Comparison of ENCODE assay signal across 22 cellular contexts in the genomic region with DNA sequence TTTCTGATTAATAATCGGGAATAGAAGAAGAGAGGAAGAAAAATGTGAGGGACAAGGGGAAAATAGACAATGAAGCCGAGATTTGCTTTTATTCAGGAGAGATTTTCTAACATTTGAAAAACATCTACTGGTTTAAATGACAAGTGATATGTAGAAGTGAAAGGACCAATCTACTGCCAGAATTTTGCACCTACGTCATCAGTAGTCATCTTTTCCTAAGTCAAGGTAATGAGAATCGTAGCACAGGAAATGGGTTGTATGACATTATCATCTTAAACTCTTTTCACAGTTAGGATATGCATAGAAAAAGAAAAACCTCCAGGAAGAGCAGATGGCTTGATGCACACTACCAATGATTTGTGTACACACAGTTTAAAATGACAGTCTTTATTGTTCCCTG. TPM values are rescaled to one million over a fixed set of nuclear protein-coding genes. Genes with fewer than 3 reads are reported as not detected.
A peak's percentile ranks its signal among the peaks of the same experiment; 100 is the strongest.
DNase-seq lines count a peak whose midpoint lies in the region; ATAC-seq, FAIRE-seq and TF ChIP-seq lines count a peak whose summit lies in the region.
"Had no signal": no experiment of that assay in that cellular context is flagged by ENCODE, and none has a peak within 500 bp of the region (broad histone marks: within the 10 kb centered on the region; RNA-seq: fewer than 3 reads in every experiment).

No MANE protein-coding gene starts in this region.

- TF ChIP-seq RAD21 in HepG2 (CRISPR knock-in tag; IDR thresholded peaks at IDR 0.05), result no peak

- TF ChIP-seq POLR2A in HepG2 (IDR thresholded peaks at IDR 0.05; ENCODE audit: insufficient read depth in 1 of 2, low read depth in 2 of 2, low read length in 2 of 2) (no peak), right lobe of liver (IDR thresholded peaks at IDR 0.05) (no peak)

- H3K9ac ChIP-seq in HepG2 (ENCODE audit: insufficient read depth, low read depth, low read length), result no peak overlapping the region
- H3K9ac ChIP-seq: BLaER1, KMS-11 had no signal

- TF ChIP-seq CTCF in HepG2 (CRISPR knock-in tag; IDR thresholded peaks at IDR 0.05) (no peak), right lobe of liver (IDR thresholded peaks at IDR 0.05) (no peak)

- no peak overlapping the region for H2AFZ ChIP-seq in HepG2 (ENCODE audit: low read length)

- BruUV-seq in HepG2 (replicated peaks; lab: Mats Ljungman, UMichigan), result no TSS peak

- no peaks in the 10 kb centered on the region for H3K27me3 ChIP-seq in HepG2 (ENCODE audit: control insufficient read depth in 1 of 2, insufficient read depth in 2 of 2, low read length in 2 of 2)
- H3K27me3 ChIP-seq in right lobe of liver, result no peaks in the 10 kb centered on the region
- H3K27me3 ChIP-seq: BLaER1, SJSA1 had no signal

- H3K27ac ChIP-seq in HepG2 (ENCODE audit: extremely low read length, insufficient read depth, low read length), result no peak overlapping the region
- H3K27ac ChIP-seq in right lobe of liver, result no peak overlapping the region
- H3K27ac ChIP-seq: BLaER1, KMS-11, SJSA1 had no signal

- ATAC-seq in HepG2 (no peak), right lobe of liver (no peak), GM18870 (IDR thresholded peaks at IDR 0.05; ENCODE audit: unreplicated experiment) (no peak), GM21529 (IDR thresholded peaks at IDR 0.05; ENCODE audit: unreplicated experiment) (no peak)
- ATAC-seq: Right ventricle myocardium inferior, T-helper 17 cell had no signal

- CTCF ChIA-PET in HepG2 (lab: Yijun Ruan, JAX; ENCODE audit: low intra/inter-chr PET ratio, low total read pairs), result no interaction called here

- H3K4me1 ChIP-seq in HepG2 (ENCODE audit: insufficient read depth, low read length) (no peaks in the 10 kb centered on the region), right lobe of liver (no peaks in the 10 kb centered on the region)
- H3K4me1 ChIP-seq: BLaER1, SJSA1 had no signal

- POLR2A ChIA-PET in HepG2 (lab: Yijun Ruan, JAX), result no interaction called here

- no peak for FAIRE-seq in HepG2 (lab: Jason Lieb, UNC)
- FAIRE-seq: G401.6 had no signal

- DNase-seq in HepG2 (ENCODE audit: low spot score) (no peak), right lobe of liver (no peak), SK-MEL-5 (ENCODE audit: low read depth, low spot score) (peak; percentile 24), AML-193 (lab: John Stamatoyannopoulos, UW) (no peak)
- DNase-seq in Jurkat, Clone E6-1 (ENCODE audit: low read depth, low spot score), result peak; percentile 16
- DNase-seq: CD4-positive, alpha-beta T cell; COR-L47; H7; NCI-H1694 treated with DMSO at 0.1 percent for 48 hours; NCI-H2107; NCI-H2227 treated with DMSO at 0.1 percent for 48 hours; NCI-H510A; NCI-H774; SW 1271; T-helper 17 cell had no signal

- H3K79me2 ChIP-seq in HepG2 (ENCODE audit: insufficient read depth, low read length), result no peaks in the 10 kb centered on the region

- in situ Hi-C loops in HepG2 (cut with HindIII; ENCODE audit: extremely low pct_ligation_motif_present, low pct_unique_long_range_greater_than_20kb) (no loop called here), SK-MEL-5 (cut with HindIII; ENCODE audit: low pct_unique_long_range_greater_than_20kb, low sequenced_read_pairs) (no loop called here)

- WGBS in HepG2 (ENCODE audit: low lambda C conversion rate), result 0% methylated on average over 4 of the region's 4 CpGs
- WGBS in right lobe of liver (ENCODE audit: insufficient coverage, low coverage, low lambda C conversion rate, missing lambda C conversion rate), result 37% methylated on average over 4 of the region's 4 CpGs

- no peak overlapping the region for H3K4me2 ChIP-seq in HepG2 (ENCODE audit: low read depth, low read length)
- H3K4me2 ChIP-seq: BLaER1, KMS-11 had no signal

- no peak overlapping the region for H3K4me3 ChIP-seq in HepG2 (replicated peaks in 1 of 3; ENCODE audit: insufficient read depth in 1 of 3, low read depth in 2 of 3, low read length in 3 of 3)
- H3K4me3 ChIP-seq in right lobe of liver, result no peak overlapping the region
- H3K4me3 ChIP-seq in Jurkat, Clone E6-1 (ENCODE audit: low read length), result no peak overlapping the region
- H3K4me3 ChIP-seq: BLaER1, SJSA1 had no signal

- H3K9me3 ChIP-seq in HepG2 (ENCODE audit: low read length) (no peaks in the 10 kb centered on the region), right lobe of liver (no peaks in the 10 kb centered on the region)
- H3K9me3 ChIP-seq: BLaER1, SJSA1 had no signal

- H3K36me3 ChIP-seq in HepG2 (replicated peaks in 1 of 2; ENCODE audit: control insufficient read depth in 1 of 2, insufficient read depth in 2 of 2, low read length in 2 of 2) (no peaks in the 10 kb centered on the region), right lobe of liver (no peaks in the 10 kb centered on the region)
- H3K36me3 ChIP-seq: BLaER1, SJSA1 had no signal

- TF ChIP-seq EP300 in HepG2 (IDR thresholded peaks at IDR 0.05; ENCODE audit: low read depth in 2 of 2, low read length in 2 of 2) (no peak), HepG2 (CRISPR knock-in tag; IDR thresholded peaks at IDR 0.05; ENCODE audit: borderline replicate concordance) (no peak)

- no peaks in the 10 kb centered on the region for H4K20me1 ChIP-seq in HepG2 (ENCODE audit: insufficient read depth, low read length)
- H4K20me1 ChIP-seq: BLaER1 had no signal

- intact Hi-C loops in HepG2 (cut with micrococcal nuclease; ENCODE audit: unreplicated experiment), result no loop called here
- intact Hi-C loops in right lobe of liver (cut with DNase I), result no loop called here

TF ChIP-seq in HepG2, 621 proteins besides CTCF, POLR2A, EP300 and RAD21:
- peak; percentile 86 for TF ChIP-seq CREB1 (IDR thresholded peaks at IDR 0.05)
- TF ChIP-seq CREB1 (CRISPR knock-in tag; IDR thresholded peaks at IDR 0.05), result no peak
- no peak for TF ChIP-seq YEATS2 (CRISPR knock-in tag; IDR thresholded peaks at IDR 0.05; ENCODE audit: borderline replicate concordance)
- TF ChIP-seq RFX5 (IDR thresholded peaks at IDR 0.05; ENCODE audit: low read depth, low read length), result peak; percentile 51; the same call in 1 of the 2 replicates

RNA-seq across cellular contexts. Expression of a gene that starts 45.3 kb away (rescaled TPM):
- total RNA-seq in HepG2 (2016; rRNA removed; fragmentation: Illumina TruSeq; extraction: Trizol) (93.9 and 101 TPM in 2 replicates), right lobe of liver (10 to 100 TPM; 12.7 to 55.1 (median 29.2) TPM)
- 83.6 and 91.0 TPM in 2 replicates for total RNA-seq in HepG2 (2016; cell fraction: cytosol; rRNA removed; fragmentation: Illumina TruSeq; extraction: Trizol; ENCODE audit: low read depth)
- total RNA-seq in HepG2 (2016; cell fraction: insoluble cytoplasmic fraction; rRNA removed; fragmentation: Illumina TruSeq; extraction: Trizol), result 91.2 and 99.3 TPM in 2 replicates
- 119 and 134 TPM in 2 replicates for total RNA-seq in HepG2 (2016; cell fraction: membrane; rRNA removed; fragmentation: Illumina TruSeq; extraction: Trizol)
- total RNA-seq in HepG2 (2016; cell fraction: nucleus; rRNA removed; fragmentation: Illumina TruSeq; extraction: Trizol), result 31.7 and 38.6 TPM in 2 replicates
- polyA plus RNA-seq in HepG2 (2011; rRNA removed), result 42.2 and 43.7 TPM in 2 replicates
- polyA plus RNA-seq in HepG2 (2011; cell fraction: cytosol; rRNA removed), result 32.2 and 38.9 TPM in 2 replicates
- 9.0 and 11.3 TPM in 2 replicates for polyA plus RNA-seq in HepG2 (2011; cell fraction: nucleus; rRNA removed)
- polyA plus RNA-seq in HepG2 (2012), result 28.1 and 30.9 TPM in 2 replicates
- polyA plus RNA-seq in HepG2 (2016; cell fraction: cytosol; fragmentation: Illumina TruSeq; extraction: Trizol; ENCODE audit: low read depth), result 67.2 and 84.6 TPM in 2 replicates
- polyA plus RNA-seq in HepG2 (2016; cell fraction: insoluble cytoplasmic fraction; fragmentation: Illumina TruSeq; extraction: Trizol; ENCODE audit: low read depth), result 73.2 and 73.8 TPM in 2 replicates
- 74.1 and 88.0 TPM in 2 replicates for polyA plus RNA-seq in HepG2 (2016; cell fraction: membrane; fragmentation: Illumina TruSeq; extraction: Trizol; ENCODE audit: low read depth)
- 37.3 and 44.9 TPM in 2 replicates for polyA plus RNA-seq in HepG2 (2016; cell fraction: nucleus; fragmentation: Illumina TruSeq; extraction: Trizol; ENCODE audit: insufficient read depth, low read depth)
- 9.4 and 16.1 TPM in 2 replicates for polyA minus RNA-seq in HepG2 (2011; rRNA and poly(A)+ RNA removed; ENCODE audit: low replicate concordance)
- 10.0 TPM in 2 replicates for polyA minus RNA-seq in HepG2 (2011; cell fraction: cytosol; rRNA and poly(A)+ RNA removed)
- polyA minus RNA-seq in HepG2 (2011; cell fraction: nucleus; rRNA and poly(A)+ RNA removed), result 8.1 and 11.8 TPM in 2 replicates
- polyA plus RNA-seq in Jurkat, Clone E6-1 (2012; ENCODE audit: insufficient read depth, insufficient read length), result not detected
- 218 and 220 TPM in 2 replicates for total RNA-seq in SK-MEL-5 (2014; rRNA removed; shearing (Covaris generic))
- polyA plus RNA-seq in SK-MEL-5 (2015; cell fraction: cytosol; rRNA removed), result 73.1 and 74.8 TPM in 2 replicates
- 12.5 and 20.7 TPM in 2 replicates for polyA plus RNA-seq in SK-MEL-5 (2015; cell fraction: nucleus; rRNA removed)

Comparison
In these comparisons a context has a peak if more than half of its experiments do, and no peak if none do; other contexts are left out.
1. DNase-seq: peak in Jurkat, Clone E6-1 (single experiment) and SK-MEL-5 (single experiment); none in HepG2 (single experiment), right lobe of liver (0 of 3) and AML-193 (0 of 2).